ENCODE assay signal across 1 cellular context in the genomic region with DNA sequence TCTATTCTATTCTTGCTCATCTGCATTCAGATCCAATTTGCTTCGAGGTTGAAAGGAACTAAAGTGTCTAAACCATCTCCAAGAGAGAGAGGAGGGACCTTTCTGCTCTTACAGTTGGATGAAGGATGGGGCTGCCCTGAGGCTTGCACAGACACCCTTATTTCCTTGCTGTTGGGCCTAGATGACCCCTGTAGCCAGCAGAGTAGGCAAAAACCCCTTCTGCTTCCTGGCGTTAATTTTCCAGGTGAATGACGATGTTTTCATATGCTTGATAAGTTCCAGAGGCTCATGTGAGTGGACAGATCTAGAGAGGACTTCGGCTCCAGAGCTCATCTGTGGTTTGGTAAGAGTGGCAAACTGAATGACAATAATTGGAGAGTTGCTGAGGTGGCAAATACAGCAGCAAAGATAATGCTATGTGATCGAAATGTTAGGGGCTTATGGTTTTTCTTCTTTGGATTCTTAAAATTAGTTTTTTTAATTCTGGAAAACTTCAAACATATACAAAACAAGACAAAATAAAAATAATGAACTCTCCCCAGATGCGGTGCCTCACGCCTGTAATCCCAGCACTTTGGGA.
TF ChIP-seq lines count a peak whose summit lies in the region.

No MANE protein-coding gene starts in this region.

TF ChIP-seq in WTC11, 78 proteins besides CTCF, POLR2A, EP300 and RAD21 (continued from another document):
- TF ChIP-seq FOXJ3 (CRISPR knock-in tag; IDR thresholded peaks at IDR 0.05; ENCODE audit: borderline replicate concordance), result no peak
- TF ChIP-seq, protein P1, sequence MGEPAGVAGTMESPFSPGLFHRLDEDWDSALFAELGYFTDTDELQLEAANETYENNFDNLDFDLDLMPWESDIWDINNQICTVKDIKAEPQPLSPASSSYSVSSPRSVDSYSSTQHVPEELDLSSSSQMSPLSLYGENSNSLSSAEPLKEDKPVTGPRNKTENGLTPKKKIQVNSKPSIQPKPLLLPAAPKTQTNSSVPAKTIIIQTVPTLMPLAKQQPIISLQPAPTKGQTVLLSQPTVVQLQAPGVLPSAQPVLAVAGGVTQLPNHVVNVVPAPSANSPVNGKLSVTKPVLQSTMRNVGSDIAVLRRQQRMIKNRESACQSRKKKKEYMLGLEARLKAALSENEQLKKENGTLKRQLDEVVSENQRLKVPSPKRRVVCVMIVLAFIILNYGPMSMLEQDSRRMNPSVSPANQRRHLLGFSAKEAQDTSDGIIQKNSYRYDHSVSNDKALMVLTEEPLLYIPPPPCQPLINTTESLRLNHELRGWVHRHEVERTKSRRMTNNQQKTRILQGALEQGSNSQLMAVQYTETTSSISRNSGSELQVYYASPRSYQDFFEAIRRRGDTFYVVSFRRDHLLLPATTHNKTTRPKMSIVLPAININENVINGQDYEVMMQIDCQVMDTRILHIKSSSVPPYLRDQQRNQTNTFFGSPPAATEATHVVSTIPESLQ (CRISPR knock-in tag; IDR thresholded peaks at IDR 0.05), result no peak
TF ChIP-seq in WTC11: peak in this region for 0.
